17 cellular contexts compared by ENCODE assay signal in genomic region chr3:45618081-45618509, GRCh38. TPM values are rescaled to one million over a fixed set of nuclear protein-coding genes. Genes with fewer than 3 reads are reported as not detected.
DNase-seq lines count a peak whose midpoint lies in the region; ATAC-seq and TF ChIP-seq lines count a peak whose summit lies in the region.
"Had no signal": no experiment of that assay in that cellular context is flagged by ENCODE, and none has a peak within 500 bp of the region (broad histone marks: within the 10 kb centered on the region; RNA-seq: fewer than 3 reads in every experiment).

No MANE protein-coding gene starts in this region.

- peaks cover 53% of the 10 kb centered on the region for H3K36me3 Mint-ChIP-seq in CD4-positive, CD25-positive, alpha-beta regulatory T cell
- peaks cover 39% of the 10 kb centered on the region for H3K36me3 Mint-ChIP-seq in activated T-helper 17 cell treated with anti-CD3 and anti-CD28 coated beads, Interleukin-2, amount 50 U/mL, for 72 hours (ENCODE audit: low read depth)

- peaks cover 19% of the 10 kb centered on the region for H3K36me3 ChIP-seq in CD4-positive, CD25-positive, alpha-beta regulatory T cell (ENCODE audit: control insufficient read depth, insufficient read depth, low read length)
- H3K36me3 ChIP-seq in prostate gland, result no peaks in the 10 kb centered on the region

- H3K4me3 ChIP-seq in CD4-positive, CD25-positive, alpha-beta regulatory T cell (ENCODE audit: low read depth, low read length), result no peak overlapping the region
- no peak overlapping the region for H3K4me3 ChIP-seq in prostate gland
- H3K4me3 ChIP-seq: BLaER1, spleen had no signal

- no peak overlapping the region for H3K27ac ChIP-seq in CD4-positive, CD25-positive, alpha-beta regulatory T cell (ENCODE audit: insufficient read depth, low read length, poor library complexity, severe bottlenecking)
- peak overlapping the region; percentile 69 to 80 for H3K27ac ChIP-seq in prostate gland
- H3K27ac ChIP-seq: BLaER1, epithelial cell of prostate, spleen had no signal

- no peak for DNase-seq in CD4-positive, CD25-positive, alpha-beta regulatory T cell
- DNase-seq in left ventricle myocardium superior (no peak), prostate gland (ENCODE audit: low spot score) (no peak), pons (ENCODE audit: low spot score) (no peak), T-helper 2 cell (no peak), activated T-cell treated with anti-CD3 and anti-CD28 coated beads for 4 hours (no peak)
- DNase-seq: activated naive CD4-positive, alpha-beta T cell treated with Interleukin-2 at 50 U/mL for 16 hours; DND-41; HCEC 1CT; head of caudate nucleus; left cardiac atrium; NCI-H1105 treated with DMSO at 0.1 percent for 48 hours; spleen had no signal

- no peaks in the 10 kb centered on the region for H3K9me3 ChIP-seq in CD4-positive, CD25-positive, alpha-beta regulatory T cell (ENCODE audit: control insufficient read depth in 2 of 2, low read length in 2 of 2)
- H3K9me3 ChIP-seq in prostate gland, result no peaks in the 10 kb centered on the region
- H3K9me3 ChIP-seq: spleen had no signal

- H3K4me3 Mint-ChIP-seq in CD4-positive, CD25-positive, alpha-beta regulatory T cell, result no peak overlapping the region
- no peak overlapping the region for H3K4me3 Mint-ChIP-seq in activated T-helper 17 cell treated with anti-CD3 and anti-CD28 coated beads, Interleukin-2, amount 50 U/mL, for 72 hours

- peaks cover 4% of the 10 kb centered on the region for H3K27me3 Mint-ChIP-seq in CD4-positive, CD25-positive, alpha-beta regulatory T cell
- no peaks in the 10 kb centered on the region for H3K27me3 Mint-ChIP-seq in activated T-helper 17 cell treated with anti-CD3 and anti-CD28 coated beads, Interleukin-2, amount 50 U/mL, for 72 hours

- H3K9me3 Mint-ChIP-seq in CD4-positive, CD25-positive, alpha-beta regulatory T cell, result no peaks in the 10 kb centered on the region
- no peaks in the 10 kb centered on the region for H3K9me3 Mint-ChIP-seq in activated T-helper 17 cell treated with anti-CD3 and anti-CD28 coated beads, Interleukin-2, amount 50 U/mL, for 72 hours

- no peaks in the 10 kb centered on the region for H3K27me3 ChIP-seq in CD4-positive, CD25-positive, alpha-beta regulatory T cell (ENCODE audit: control insufficient read depth, insufficient read depth, low read length)
- no peaks in the 10 kb centered on the region for H3K27me3 ChIP-seq in prostate gland (replicated peaks; ENCODE audit: insufficient read depth)
- H3K27me3 ChIP-seq: BLaER1, spleen had no signal

- no peak for TF ChIP-seq CTCF in prostate gland (IDR thresholded peaks at IDR 0.05)

- H3K27ac Mint-ChIP-seq in CD4-positive, CD25-positive, alpha-beta regulatory T cell, result peak overlapping the region in 2 of 3 donors; percentile 59 to 82
- peak overlapping the region; percentile 16 for H3K27ac Mint-ChIP-seq in activated T-helper 17 cell treated with anti-CD3 and anti-CD28 coated beads, Interleukin-2, amount 50 U/mL, for 72 hours

- H3K4me1 Mint-ChIP-seq in CD4-positive, CD25-positive, alpha-beta regulatory T cell, result peaks cover 20 to 26% (median 23%) of the 10 kb centered on the region in 4 donors
- peaks cover 6% of the 10 kb centered on the region for H3K4me1 Mint-ChIP-seq in activated T-helper 17 cell treated with anti-CD3 and anti-CD28 coated beads, Interleukin-2, amount 50 U/mL, for 72 hours

- intact Hi-C loops in left ventricle myocardium superior (cut with micrococcal nuclease), result no loop called here
- intact Hi-C loops in prostate gland (cut with DNase I), result no loop called here

- ATAC-seq in CD4-positive, CD25-positive, alpha-beta regulatory T cell (ENCODE audit: low read depth in 2 of 2), result no peak
- ATAC-seq in activated T-helper 17 cell treated with anti-CD3 and anti-CD28 coated beads, Interleukin-2, amount 50 U/mL, for 72 hours (replicated peaks), result no peak
- ATAC-seq in left ventricle myocardium superior (peak; percentile 70), HG02798 (IDR thresholded peaks at IDR 0.05; ENCODE audit: poor library complexity, unreplicated experiment) (no peak)

- H3K4me1 ChIP-seq in CD4-positive, CD25-positive, alpha-beta regulatory T cell (ENCODE audit: control insufficient read depth, insufficient read depth, low read length, poor library complexity, severe bottlenecking), result peaks cover 3% of the 10 kb centered on the region
- peaks cover 18% of the 10 kb centered on the region for H3K4me1 ChIP-seq in prostate gland (replicated peaks)

- 61% methylated on average over 8 of the region's 8 CpGs for WGBS in prostate gland

- TF ChIP-seq POLR2A in prostate gland (IDR thresholded peaks at IDR 0.05), result no peak

RNA-seq across cellular contexts. Expression of gene LIMD1, which starts 23.5 kb away (rescaled TPM):
- total RNA-seq in CD4-positive, CD25-positive, alpha-beta regulatory T cell, result 46.3 TPM
- polyA plus RNA-seq in CD4-positive, CD25-positive, alpha-beta regulatory T cell, result 10 to 100 TPM in 1 of 4 donors, 1 to 10 TPM in 3; 7.1 to 12.9 (median 8.2) TPM
- 10 to 100 TPM; 27.6 to 46.5 TPM for total RNA-seq in activated T-helper 17 cell treated with anti-CD3 and anti-CD28 coated beads, Interleukin-2, amount 50 U/mL, for 72 hours
- 31.9 TPM for total RNA-seq in left ventricle myocardium superior
- 10 to 100 TPM; 34.2 to 40.2 TPM for total RNA-seq in prostate gland
